9 cellular contexts compared by ENCODE assay signal in the genomic region with DNA sequence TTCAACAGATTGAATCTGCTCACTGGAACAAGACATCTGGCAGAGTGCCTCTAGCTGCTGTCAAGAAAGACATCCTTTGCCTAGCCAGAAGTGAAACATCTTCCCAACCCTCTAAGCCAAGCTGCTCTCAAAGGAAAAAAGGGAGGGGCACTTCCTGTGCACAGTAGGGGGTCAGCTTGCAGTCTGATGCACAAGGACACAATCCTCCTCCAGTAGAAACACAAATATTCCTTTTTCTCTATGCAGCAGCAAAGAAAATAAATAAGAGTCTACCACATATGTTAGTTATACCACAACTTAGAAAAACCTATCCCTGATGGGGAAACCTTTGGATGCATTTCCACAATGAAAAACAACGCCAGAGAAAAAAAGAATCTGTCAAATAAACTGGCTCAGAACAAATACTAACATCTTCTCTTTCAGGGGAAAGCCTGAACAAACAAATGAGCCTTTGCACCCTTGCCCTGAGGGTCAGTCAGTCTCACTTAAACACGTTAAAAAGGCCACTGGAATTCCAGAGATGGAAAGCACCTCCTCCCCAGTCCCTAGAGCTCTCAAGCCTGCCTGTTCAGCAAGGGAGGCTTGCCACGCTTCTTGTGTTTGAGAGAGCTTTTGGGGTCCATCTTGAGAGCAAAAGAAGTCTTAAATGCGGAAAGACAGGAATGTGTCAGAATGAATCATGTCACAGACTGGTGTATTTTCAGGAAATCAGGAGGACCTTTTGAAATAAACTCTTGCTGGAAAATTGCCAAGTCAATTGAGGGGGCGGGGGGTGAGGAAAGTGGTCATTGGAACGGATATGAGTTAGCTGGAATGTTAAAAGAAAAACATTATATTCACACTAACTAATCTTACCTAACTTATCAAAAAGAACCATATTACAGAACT. TPM values are rescaled to one million over a fixed set of nuclear protein-coding genes. Genes with fewer than 3 reads are reported as not detected.
DNase-seq lines count a peak whose midpoint lies in the region; ATAC-seq, FAIRE-seq and TF ChIP-seq lines count a peak whose summit lies in the region.
"Had no signal": no experiment of that assay in that cellular context is flagged by ENCODE, and none has a peak within 500 bp of the region (broad histone marks: within the 10 kb centered on the region; RNA-seq: fewer than 3 reads in every experiment).

No MANE protein-coding gene starts in this region.

- ATAC-seq in GM18868 (IDR thresholded peaks at IDR 0.05; ENCODE audit: unreplicated experiment) = no peak

- H3K9me3 ChIP-seq in WERI-Rb-1 (ENCODE audit: severe bottlenecking) = no peaks in the 10 kb centered on the region
- H3K9me3 ChIP-seq in spleen = no peaks in the 10 kb centered on the region

- TF ChIP-seq POLR2A in spleen (IDR thresholded peaks at IDR 0.05) = no peak

- H3K4me3 ChIP-seq in WERI-Rb-1 (ENCODE audit: low read depth, low read length) (no peak overlapping the region), spleen (no peak overlapping the region)

- 30 to 47% (median 39%) methylated on average over 6 of the region's 6 CpGs for WGBS in spleen, 5 donors

- peak; percentile 60 for DNase-seq in HTR-8/SVneo (ENCODE audit: insufficient read length, low spot score)
- peak; percentile 51 for DNase-seq in WERI-Rb-1
- DNase-seq in hepatic stellate cell (ENCODE audit: low spot score) = peak; percentile 54
- no peak for DNase-seq in spleen
- DNase-seq in activated T-cell treated with anti-CD3 and anti-CD28 coated beads, Interleukin-2, amount 50 U/mL, for 1 hour = no peak
- DNase-seq in globus pallidus (ENCODE audit: low spot score) = no peak
- DNase-seq in C1 segment of cervical spinal cord (lab: John Stamatoyannopoulos, UW) = no peak
- DNase-seq: T-helper 2 cell had no signal

- TF ChIP-seq CTCF in WERI-Rb-1 (IDR thresholded peaks at IDR 0.05; ENCODE audit: low read depth, low read length) (no peak), spleen (IDR thresholded peaks at IDR 0.05 in 8 of 11, conservative IDR thresholded peaks at IDR 0.05 in 3 of 11) (no peak)

- H3K27me3 ChIP-seq in WERI-Rb-1 (ENCODE audit: insufficient read depth, low read depth, severe bottlenecking) = no peaks in the 10 kb centered on the region
- H3K27me3 ChIP-seq in spleen (replicated peaks in 1 of 7) = peaks cover 0 to 34% (median 0%) of the 10 kb centered on the region in 7 donors

- intact Hi-C loops in spleen (cut with DNase I; ENCODE audit: low total_unique reads) = no loop called here

- H3K27ac ChIP-seq in WERI-Rb-1 = peak overlapping the region; percentile 26; the same call in 1 of the 2 replicates
- H3K27ac ChIP-seq in spleen = peak overlapping the region in 6 of 8 donors; percentile 3 to 63 (median 49)

- H3K4me1 ChIP-seq in spleen = peaks cover 0 to 3% (median 0%) of the 10 kb centered on the region in 6 donors

- peaks cover 65% of the 10 kb centered on the region for H3K36me3 ChIP-seq in WERI-Rb-1
- H3K36me3 ChIP-seq in spleen = peaks cover 0 to 14% (median 0%) of the 10 kb centered on the region in 6 donors

- FAIRE-seq in HTR-8/SVneo (lab: Jason Lieb, UNC) = no peak

RNA-seq across cellular contexts. Expression of gene LAMB1, which starts 7.5 kb away (rescaled TPM):
- 100 to 1,000 TPM in 6 of 7 donors, 10 to 100 TPM in 1; 66.4 to 181 (median 149) TPM for total RNA-seq in spleen
- polyA plus RNA-seq in spleen = 10 to 100 TPM; 51.4 to 74.8 (median 68.6) TPM

Comparison
In these comparisons a context has a peak if more than half of its experiments do, and no peak if none do; other contexts are left out.
1. DNase-seq: peak in HTR-8/SVneo (single experiment), WERI-Rb-1 (single experiment) and hepatic stellate cell (single experiment); none in spleen (single experiment), activated T-cell treated with anti-CD3 and anti-CD28 coated beads, Interleukin-2, amount 50 U/mL, for 1 hour (single experiment), globus pallidus (single experiment) and C1 segment of cervical spinal cord (0 of 14).